In genomic region chr6:113860165-113860955, GRCh38 we compare ENCODE assay signal across 1 cellular context.
TF ChIP-seq lines count a peak whose summit lies in the region.

No MANE protein-coding gene starts in this region.

TF ChIP-seq in HEK293, 187 proteins besides CTCF, POLR2A, EP300 and RAD21 (continued from another document and continues in another):
- TF ChIP-seq PRDM6 (tag by site-specific recombination; IDR thresholded peaks at IDR 0.05) (no peak), ZNF133 (tag by site-specific recombination; IDR thresholded peaks at IDR 0.05) (no peak), ZNF513 (tag by site-specific recombination; IDR thresholded peaks at IDR 0.05) (no peak), ZNF514 (tag by site-specific recombination; IDR thresholded peaks at IDR 0.05) (no peak), ZNF426 (tag by site-specific recombination; IDR thresholded peaks at IDR 0.05) (no peak), ZNF654 (tag by site-specific recombination; IDR thresholded peaks at IDR 0.05; ENCODE audit: low read depth) (no peak), ZNF155 (tag by site-specific recombination; IDR thresholded peaks at IDR 0.05) (no peak), ZNF830 (tag by site-specific recombination; IDR thresholded peaks at IDR 0.05; ENCODE audit: low read depth) (no peak), ZNF335 (tag by site-specific recombination; conservative IDR thresholded peaks at IDR 0.05) (peak; percentile 44), ZNF704 (tag by site-specific recombination; IDR thresholded peaks at IDR 0.05) (no peak), PRDM10 (tag by site-specific recombination; IDR thresholded peaks at IDR 0.05) (0 out of 2 replicates have a peak, but pooled peaks have one; percentile 8), ZFP37 (tag by site-specific recombination; IDR thresholded peaks at IDR 0.05) (no peak), ZNF354C (tag by site-specific recombination; IDR thresholded peaks at IDR 0.05; ENCODE audit: borderline replicate concordance, low read depth) (no peak), ZBTB48 (tag by site-specific recombination; IDR thresholded peaks at IDR 0.05) (no peak), ZNF362 (tag by site-specific recombination; IDR thresholded peaks at IDR 0.05) (peak; percentile 81; the same call in 1 of the 2 replicates), PRDM4 (tag by site-specific recombination; IDR thresholded peaks at IDR 0.05) (no peak), KLF9 (tag by site-specific recombination; IDR thresholded peaks at IDR 0.05; ENCODE audit: low read depth) (no peak), SP3 (tag by site-specific recombination; IDR thresholded peaks at IDR 0.05) (no peak), ZNF366 (tag by site-specific recombination; conservative IDR thresholded peaks at IDR 0.05) (no peak), ZNF121 (tag by site-specific recombination; IDR thresholded peaks at IDR 0.05) (no peak), REST (tag by site-specific recombination; IDR thresholded peaks at IDR 0.05) (0 out of 2 replicates have a peak, but pooled peaks have one; percentile 24), ZNF404 (tag by site-specific recombination; IDR thresholded peaks at IDR 0.05) (no peak), ZNF571 (tag by site-specific recombination; IDR thresholded peaks at IDR 0.05) (no peak), GLIS2 (tag by site-specific recombination; IDR thresholded peaks at IDR 0.05) (peak; percentile 27; the same call in 1 of the 2 replicates), HOXA7 (CRISPR knock-in tag; IDR thresholded peaks at IDR 0.05; ENCODE audit: borderline replicate concordance) (no peak), ZNF596 (tag by site-specific recombination; IDR thresholded peaks at IDR 0.05) (no peak), ZNF2 (tag by site-specific recombination; IDR thresholded peaks at IDR 0.05) (0 out of 2 replicates have a peak, but pooled peaks have one; percentile 21), ZNF488 (tag by site-specific recombination; IDR thresholded peaks at IDR 0.05) (no peak), ZNF391 (tag by site-specific recombination; IDR thresholded peaks at IDR 0.05; ENCODE audit: borderline replicate concordance, low read depth) (no peak), ZNF449 (tag by site-specific recombination; IDR thresholded peaks at IDR 0.05) (no peak), ZNF311 (tag by site-specific recombination; IDR thresholded peaks at IDR 0.05; ENCODE audit: borderline replicate concordance) (no peak), ZXDB (tag by site-specific recombination; IDR thresholded peaks at IDR 0.05) (peak; percentile 23; the same call in 1 of the 2 replicates), PBX3 (CRISPR knock-in tag; IDR thresholded peaks at IDR 0.05) (no peak), YY1 (tag by site-specific recombination; IDR thresholded peaks at IDR 0.05) (no peak), ZBTB26 (tag by site-specific recombination; optimal IDR thresholded peaks at IDR 0.05) (peak; percentile 26), ZNF837 (tag by site-specific recombination; IDR thresholded peaks at IDR 0.05) (no peak), ZNF211 (tag by site-specific recombination; IDR thresholded peaks at IDR 0.05; ENCODE audit: low read depth) (no peak), ZNF555 (tag by site-specific recombination; conservative IDR thresholded peaks at IDR 0.05) (no peak), ZNF23 (tag by site-specific recombination; IDR thresholded peaks at IDR 0.05; ENCODE audit: borderline replicate concordance) (no peak), HOXD13 (CRISPR knock-in tag; IDR thresholded peaks at IDR 0.05; ENCODE audit: borderline replicate concordance) (no peak), ZBTB21 (tag by site-specific recombination; IDR thresholded peaks at IDR 0.05) (no peak)
